ENCODE assay signal across 10 cellular contexts in genomic region chrX:116114999-116115398, GRCh38. TPM values are rescaled to one million over a fixed set of nuclear protein-coding genes. Genes with fewer than 3 reads are reported as not detected.
"Had no signal": no experiment of that assay in that cellular context is flagged by ENCODE, and none has a peak within 500 bp of the region (broad histone marks: within the 10 kb centered on the region; RNA-seq: fewer than 3 reads in every experiment).

No MANE protein-coding gene starts in this region.

- FAIRE-seq: H1, H54, HepG2 had no signal

- H3K4me2 ChIP-seq: GM23338 had no signal

- H3K27ac ChIP-seq: HL-60 had no signal

- H3K4me3 ChIP-seq: GM23338 had no signal

- DNase-seq: H9, HCEC 1CT, KBM-7 had no signal

- ATAC-seq: GM23338, HepG2 had no signal

RNA-seq across cellular contexts. Expression of gene AGTR2, which starts 55.5 kb away (rescaled TPM):
- total RNA-seq: GM23338, H1, H9, HepG2, HT1080 had no signal
- polyA plus RNA-seq: GM23338, H1, HepG2, IgD-negative memory B cell had no signal
